8 cellular contexts compared by ENCODE assay signal in genomic region chr2:163191372-163191771, GRCh38.
DNase-seq lines count a peak whose midpoint lies in the region; ATAC-seq, FAIRE-seq and TF ChIP-seq lines count a peak whose summit lies in the region.

No MANE protein-coding gene starts in this region.

- H3K4me3 ChIP-seq in LNCaP clone FGC (ENCODE audit: low read depth, low read length) (no peak overlapping the region), WI38 (ENCODE audit: low read depth, low read length) (no peak overlapping the region), kidney epithelial cell (ENCODE audit: low read depth, low read length) (no peak overlapping the region)

- no peaks in the 10 kb centered on the region for H3K27me3 ChIP-seq in kidney epithelial cell (ENCODE audit: control insufficient read depth, insufficient read depth, low read length)

- TF ChIP-seq CTCF in GM13976 (IDR thresholded peaks at IDR 0.05; ENCODE audit: borderline replicate concordance, control extremely low read depth, extremely low read depth, insufficient read depth, missing control alignments): peak; percentile 16
- peak; percentile 53 for TF ChIP-seq CTCF in LNCaP clone FGC (IDR thresholded peaks at IDR 0.05; ENCODE audit: control insufficient read depth, extremely low read depth, insufficient read depth)
- TF ChIP-seq CTCF in WI38 (IDR thresholded peaks at IDR 0.05; ENCODE audit: low read depth, low read length): peak; percentile 37; the same call in 1 of the 2 replicates
- peak; percentile 66 for TF ChIP-seq CTCF in kidney epithelial cell (IDR thresholded peaks at IDR 0.05; ENCODE audit: insufficient read depth, low read length, poor library complexity, severe bottlenecking)

- DNase-seq in AG08395 (ENCODE audit: low spot score) (peak; percentile 47), GM13976 (ENCODE audit: low spot score) (peak; percentile 24), LNCaP clone FGC (ENCODE audit: low read depth) (no peak), kidney epithelial cell (ENCODE audit: low read depth) (no peak), NCI-H510A (lab: John Stamatoyannopoulos, UW) (no peak), GM19239 (ENCODE audit: insufficient read length, low spot score) (no peak)

- in situ Hi-C loops in GM13976 (cut with MboI; ENCODE audit: low sequenced_read_pairs, unreplicated experiment): loop anchor here (25.0 kb wide), 1 partner anchor 871 kb away; no protein-coding TSS in a partner anchor

- no peak for ATAC-seq in GM21529 (IDR thresholded peaks at IDR 0.05; ENCODE audit: unreplicated experiment)

- H3K36me3 ChIP-seq in kidney epithelial cell (ENCODE audit: control insufficient read depth, insufficient read depth, low read length): no peaks in the 10 kb centered on the region

- FAIRE-seq in GM19239 (lab: Jason Lieb, UNC): no peak

Comparison
In these comparisons a context has a peak if more than half of its experiments do, and no peak if none do; other contexts are left out.
1. DNase-seq: peak in AG08395 (single experiment) and GM13976 (single experiment); none in LNCaP clone FGC (single experiment), kidney epithelial cell (single experiment), NCI-H510A (single experiment) and GM19239 (single experiment).
2. CTCF ChIP-seq: peak in every context shown above with its lines; median percentile 66 in kidney epithelial cell; 53 in LNCaP clone FGC; 37 in WI38; 16 in GM13976.